Comparison of ENCODE assay signal across 8 cellular contexts in the genomic region with DNA sequence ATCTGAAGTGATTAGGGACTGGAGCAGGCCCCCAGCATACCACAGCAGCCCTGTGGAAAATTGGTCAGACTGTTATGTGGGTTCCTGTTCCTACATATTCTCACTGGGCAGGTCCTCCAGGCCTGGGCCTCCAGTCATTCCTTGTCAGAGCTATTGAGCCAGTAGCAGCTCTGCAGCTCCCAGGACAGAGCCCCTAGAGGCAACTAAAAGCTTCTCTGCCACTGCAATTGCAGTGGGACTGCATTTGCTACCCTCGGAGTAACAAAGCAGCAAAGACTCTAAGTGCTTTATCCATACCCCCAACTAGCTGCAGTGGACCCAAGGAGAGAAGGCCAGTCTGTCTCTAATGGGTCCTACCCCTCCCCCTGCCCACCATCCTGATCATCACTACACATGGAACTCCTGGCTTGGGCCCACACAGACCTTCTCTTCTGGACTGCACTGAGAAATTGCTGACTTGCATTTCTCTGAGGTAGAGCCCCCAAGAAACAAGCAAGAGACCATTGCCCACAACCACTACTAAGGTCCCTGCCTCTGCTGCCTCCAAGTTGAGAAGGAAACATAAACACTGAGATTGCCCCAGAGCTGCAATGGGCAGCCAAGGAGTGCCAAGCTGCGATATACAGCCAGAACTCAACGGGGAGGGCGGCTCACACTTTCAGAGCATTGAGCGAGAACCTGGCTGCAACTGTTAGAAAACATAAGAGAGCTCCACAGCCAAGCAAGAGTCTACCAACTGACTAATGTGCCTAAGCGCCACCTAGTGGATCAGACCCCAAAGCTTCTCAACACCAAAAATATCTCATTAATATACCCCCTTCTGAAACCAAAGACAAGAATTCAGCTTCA.
DNase-seq lines count a peak whose midpoint lies in the region; ATAC-seq and TF ChIP-seq lines count a peak whose summit lies in the region.

No MANE protein-coding gene starts in this region.

- H3K4me3 ChIP-seq in right lobe of liver: no peak overlapping the region

- intact Hi-C loops in right lobe of liver (cut with DNase I): no loop called here

- H3K27me3 Mint-ChIP-seq in activated naive CD8-positive, alpha-beta T cell treated with anti-CD3 and anti-CD28 coated beads, Interleukin-2, amount 50 U/mL, for 24 hours: no peaks in the 10 kb centered on the region

- no peak overlapping the region for H3K4me3 Mint-ChIP-seq in activated naive CD8-positive, alpha-beta T cell treated with anti-CD3 and anti-CD28 coated beads, Interleukin-2, amount 50 U/mL, for 24 hours

- TF ChIP-seq CTCF in right lobe of liver (IDR thresholded peaks at IDR 0.05): peak; percentile 62 to 70 (median 65)

- no peaks in the 10 kb centered on the region for H3K36me3 ChIP-seq in right lobe of liver

- no peak for TF ChIP-seq POLR2A in right lobe of liver (IDR thresholded peaks at IDR 0.05)

- no peaks in the 10 kb centered on the region for H3K36me3 Mint-ChIP-seq in activated naive CD8-positive, alpha-beta T cell treated with anti-CD3 and anti-CD28 coated beads, Interleukin-2, amount 50 U/mL, for 24 hours (ENCODE audit: low read depth)

- H3K27ac Mint-ChIP-seq in activated naive CD8-positive, alpha-beta T cell treated with anti-CD3 and anti-CD28 coated beads, Interleukin-2, amount 50 U/mL, for 24 hours: no peak overlapping the region

- peak; percentile 83 for ATAC-seq in GM19035 (IDR thresholded peaks at IDR 0.05; ENCODE audit: unreplicated experiment)
- ATAC-seq in HG03066 (IDR thresholded peaks at IDR 0.05; ENCODE audit: low read depth, unreplicated experiment): peak; percentile 83
- ATAC-seq in activated naive CD8-positive, alpha-beta T cell treated with anti-CD3 and anti-CD28 coated beads, Interleukin-2, amount 50 U/mL, for 24 hours: no peak
- peak; percentile 94 to 97 (median 96) for ATAC-seq in right lobe of liver

- H3K9me3 ChIP-seq in right lobe of liver: no peaks in the 10 kb centered on the region

- 20% methylated on average over 3 of the region's 6 CpGs for whole genome bisulfite sequencing in right lobe of liver (ENCODE audit: insufficient coverage, low coverage, low lambda C conversion rate, missing lambda C conversion rate)

- no peak overlapping the region for H3K27ac ChIP-seq in right lobe of liver

- DNase-seq in DMS153 treated with DMSO at 0.1 percent for 48 hours (lab: John Stamatoyannopoulos, UW; ENCODE audit: unreplicated experiment) (peak; percentile 46), NCI-H2107 (lab: John Stamatoyannopoulos, UW) (peak; percentile 4), right lobe of liver (peak; percentile 32 to 63 (median 51)), T-helper 9 cell (no peak)
- peak; percentile 8 for DNase-seq in activated naive CD8-positive, alpha-beta T cell treated with anti-CD3 and anti-CD28 coated beads, Interleukin-2, amount 50 U/mL, for 24 hours
- DNase-seq in effector CD8-positive, alpha-beta T cell (lab: John Stamatoyannopoulos, UW): no peak

- H3K27me3 ChIP-seq in right lobe of liver: no peaks in the 10 kb centered on the region

- no peaks in the 10 kb centered on the region for H3K4me1 Mint-ChIP-seq in activated naive CD8-positive, alpha-beta T cell treated with anti-CD3 and anti-CD28 coated beads, Interleukin-2, amount 50 U/mL, for 24 hours

- H3K9me3 Mint-ChIP-seq in activated naive CD8-positive, alpha-beta T cell treated with anti-CD3 and anti-CD28 coated beads, Interleukin-2, amount 50 U/mL, for 24 hours: no peaks in the 10 kb centered on the region

- H3K4me1 ChIP-seq in right lobe of liver: no peaks in the 10 kb centered on the region

Comparison
In these comparisons a context has a peak if more than half of its experiments do, and no peak if none do; other contexts are left out.
1. DNase-seq: peak in DMS153 treated with DMSO at 0.1 percent for 48 hours (single experiment), NCI-H2107 (single experiment), activated naive CD8-positive, alpha-beta T cell treated with anti-CD3 and anti-CD28 coated beads, Interleukin-2, amount 50 U/mL, for 24 hours (single experiment) and right lobe of liver (3 of 3); none in effector CD8-positive, alpha-beta T cell (single experiment) and T-helper 9 cell (single experiment).